ENCODE assay signal across 14 cellular contexts in genomic region chr1:223331929-223332328, GRCh38. TPM values are rescaled to one million over a fixed set of nuclear protein-coding genes. Genes with fewer than 3 reads are reported as not detected.
DNase-seq lines count a peak whose midpoint lies in the region; ATAC-seq and TF ChIP-seq lines count a peak whose summit lies in the region.
"Had no signal": no experiment of that assay in that cellular context is flagged by ENCODE, and none has a peak within 500 bp of the region (broad histone marks: within the 10 kb centered on the region; RNA-seq: fewer than 3 reads in every experiment).

No MANE protein-coding gene starts in this region.

- H3K4me1 Mint-ChIP-seq in MCF 10A (ENCODE audit: insufficient read depth, unreplicated experiment), result peaks cover 9% of the 10 kb centered on the region
- H3K4me1 Mint-ChIP-seq in immature natural killer cell, result no peaks in the 10 kb centered on the region
- H3K4me1 Mint-ChIP-seq: memory B cell had no signal

- no peaks in the 10 kb centered on the region for H3K9me3 ChIP-seq in breast epithelium
- H3K9me3 ChIP-seq in neuronal stem cell (replicated peaks in 1 of 2; ENCODE audit: control insufficient read depth in 2 of 2, insufficient read depth in 1 of 2, low read depth in 1 of 2, low read length in 2 of 2), result no peaks in the 10 kb centered on the region
- H3K9me3 ChIP-seq: neutrophil had no signal

- no peak overlapping the region for H2AK5ac ChIP-seq in neuronal stem cell (ENCODE audit: low read depth, low read length)

- no peak overlapping the region for H3K4ac ChIP-seq in neuronal stem cell (ENCODE audit: low read length)

- no peaks in the 10 kb centered on the region for H3K79me1 ChIP-seq in neuronal stem cell (ENCODE audit: low read depth, low read length)

- intact Hi-C loops in MCF 10A (cut with micrococcal nuclease) (no loop called here), breast epithelium (cut with DNase I; ENCODE audit: low total_unique reads) (no loop called here), cardiac septum (cut with DNase I) (no loop called here)

- no peak overlapping the region for H2BK5ac ChIP-seq in neuronal stem cell (ENCODE audit: low read length)

- H3K18ac ChIP-seq in neuronal stem cell (ENCODE audit: low read length), result no peak overlapping the region

- WGBS in neuronal stem cell (ENCODE audit: extremely low coverage in 2 of 2, insufficient read length in 2 of 2, insufficient replicate concordance in 1 of 2), 2 donors, result no CpG with 5 or more reads among the region's 1 CpG

- H3K27me3 Mint-ChIP-seq in MCF 10A (ENCODE audit: insufficient read depth, unreplicated experiment) (peaks cover 31% of the 10 kb centered on the region), immature natural killer cell (ENCODE audit: low read depth in 3 of 3) (peaks cover 0 to 21% (median 8%) of the 10 kb centered on the region in 3 donors)
- H3K27me3 Mint-ChIP-seq: stimulated activated naive CD8-positive, alpha-beta T cell treated with anti-CD3 and anti-CD28 coated beads, Interleukin-15, amount 100 ng/mL, for 72 hours; T-helper 17 cell had no signal

- H3K4me2 ChIP-seq in neuronal stem cell (ENCODE audit: insufficient read depth, low read length, poor library complexity, severe bottlenecking), result no peak overlapping the region

- TF ChIP-seq POLR2A in breast epithelium (IDR thresholded peaks at IDR 0.05), result no peak

- H3K9me3 Mint-ChIP-seq in MCF 10A (ENCODE audit: unreplicated experiment), result no peaks in the 10 kb centered on the region
- peaks cover 0 to 2% (median 0%) of the 10 kb centered on the region in 6 donors for H3K9me3 Mint-ChIP-seq in immature natural killer cell
- H3K9me3 Mint-ChIP-seq: stimulated activated naive CD8-positive, alpha-beta T cell treated with anti-CD3 and anti-CD28 coated beads, Interleukin-15, amount 100 ng/mL, for 72 hours had no signal

- H3K27me3 ChIP-seq in breast epithelium (no peaks in the 10 kb centered on the region), foreskin keratinocyte (peaks cover 30% of the 10 kb centered on the region), neuronal stem cell (ENCODE audit: control insufficient read depth in 3 of 3, insufficient read depth in 3 of 3, low read depth in 1 of 3, low read length in 3 of 3) (peaks cover 0 to 2% (median 0%) of the 10 kb centered on the region in 3 experiments)
- H3K27me3 ChIP-seq: neutrophil had no signal

- no peaks in the 10 kb centered on the region for H3K36me3 ChIP-seq in breast epithelium
- H3K36me3 ChIP-seq in neuronal stem cell (replicated peaks in 1 of 2; ENCODE audit: control insufficient read depth in 2 of 2, insufficient read depth in 2 of 2, low read length in 2 of 2), result no peaks in the 10 kb centered on the region
- H3K36me3 ChIP-seq: neutrophil had no signal

- H2BK120ac ChIP-seq in neuronal stem cell (ENCODE audit: low read depth, low read length), result no peak overlapping the region

- H3K4me3 ChIP-seq in breast epithelium (no peak overlapping the region), neuronal stem cell (ENCODE audit: low read length in 2 of 2) (no peak overlapping the region)
- H3K4me3 ChIP-seq: skin epidermis had no signal

- H3K27ac ChIP-seq in breast epithelium (peak overlapping the region in 1 of 2 donors; percentile 64), RWPE1 (no peak overlapping the region), foreskin keratinocyte (no peak overlapping the region), neuronal stem cell (replicated peaks; ENCODE audit: low read length) (no peak overlapping the region)
- H3K27ac ChIP-seq: neutrophil, skin epidermis had no signal

- TF ChIP-seq CTCF in MCF 10A (IDR thresholded peaks at IDR 0.05; ENCODE audit: unreplicated experiment) (no peak), breast epithelium (IDR thresholded peaks at IDR 0.05) (no peak), RWPE1 (conservative IDR thresholded peaks at IDR 0.05; ENCODE audit: low read depth) (no peak), foreskin keratinocyte (conservative IDR thresholded peaks at IDR 0.05) (no peak)

- H3K27ac Mint-ChIP-seq in MCF 10A (ENCODE audit: low read depth, unreplicated experiment) (no peak overlapping the region), immature natural killer cell (no peak overlapping the region)
- H3K27ac Mint-ChIP-seq: memory B cell; stimulated activated naive CD8-positive, alpha-beta T cell treated with anti-CD3 and anti-CD28 coated beads, Interleukin-15, amount 100 ng/mL, for 72 hours; T-helper 17 cell had no signal

- H3K36me3 Mint-ChIP-seq in MCF 10A (ENCODE audit: insufficient read depth, unreplicated experiment) (no peaks in the 10 kb centered on the region), immature natural killer cell (no peaks in the 10 kb centered on the region)
- H3K36me3 Mint-ChIP-seq: memory B cell had no signal

- no peak overlapping the region for H3K14ac ChIP-seq in neuronal stem cell (ENCODE audit: low read length)

- H3K4me1 ChIP-seq in breast epithelium, result peaks cover 0 to 6% of the 10 kb centered on the region in 2 donors
- peaks cover 17% of the 10 kb centered on the region for H3K4me1 ChIP-seq in foreskin keratinocyte
- H3K4me1 ChIP-seq in neuronal stem cell (ENCODE audit: control insufficient read depth in 2 of 2, insufficient read depth in 1 of 2, low read depth in 1 of 2, low read length in 2 of 2), result peaks cover 0 to 6% of the 10 kb centered on the region in 2 donors

- BruUV-seq in MCF 10A (replicated peaks; lab: Mats Ljungman, UMichigan), result no TSS peak

- no peak overlapping the region for H2BK12ac ChIP-seq in neuronal stem cell (ENCODE audit: low read length)

- no peak overlapping the region for H2AFZ ChIP-seq in neuronal stem cell (ENCODE audit: low read length)

- H3K4me3 Mint-ChIP-seq in MCF 10A (ENCODE audit: unreplicated experiment), result no peak overlapping the region
- H3K4me3 Mint-ChIP-seq in immature natural killer cell, result no peak overlapping the region
- H3K4me3 Mint-ChIP-seq: memory B cell; stimulated activated naive CD8-positive, alpha-beta T cell treated with anti-CD3 and anti-CD28 coated beads, Interleukin-15, amount 100 ng/mL, for 72 hours; T-helper 17 cell had no signal

- no peak overlapping the region for H3K9ac ChIP-seq in neuronal stem cell (ENCODE audit: low read depth, low read length, poor library complexity)

- H4K91ac ChIP-seq in neuronal stem cell (ENCODE audit: low read depth, low read length, poor library complexity), result no peak overlapping the region

- peak; percentile 72 for ATAC-seq in foreskin keratinocyte
- ATAC-seq: stimulated activated naive CD8-positive, alpha-beta T cell treated with anti-CD3 and anti-CD28 coated beads, Interleukin-15, amount 100 ng/mL, for 72 hours had no signal

- POLR2A ChIA-PET in MCF 10A (lab: Yijun Ruan, JAX) (no interaction called here), RWPE1 (lab: Yijun Ruan, JAX; ENCODE audit: low non-redundant PET) (no interaction called here)

- DNase-seq in MCF 10A (ENCODE audit: unreplicated experiment), result peak; percentile 62
- no peak for DNase-seq in breast epithelium (ENCODE audit: low spot score in 2 of 2)
- peak; percentile 50 for DNase-seq in RWPE1 (ENCODE audit: low spot score)
- DNase-seq in foreskin keratinocyte, result peak; percentile 28 to 72
- no peak for DNase-seq in foreskin melanocyte
- no peak for DNase-seq in cardiac septum (ENCODE audit: low spot score)
- DNase-seq in immature natural killer cell, result no peak
- no peak for DNase-seq in neuronal stem cell (ENCODE audit: low spot score)
- DNase-seq: stimulated activated naive CD8-positive, alpha-beta T cell treated with anti-CD3 and anti-CD28 coated beads, Interleukin-15, amount 100 ng/mL, for 72 hours; T-helper 17 cell had no signal

- H2BK15ac ChIP-seq in neuronal stem cell (ENCODE audit: low read length), result no peak overlapping the region

- H4K8ac ChIP-seq in neuronal stem cell (ENCODE audit: low read depth, low read length), result no peak overlapping the region

- no peak overlapping the region for H3K23ac ChIP-seq in neuronal stem cell (ENCODE audit: low read depth, low read length, poor library complexity)

- CTCF ChIA-PET in MCF 10A (lab: Yijun Ruan, JAX) (interaction anchor here (0.6 to 1.5 kb wide), 3 partner anchors 9 to 208 kb away, joined by 3 to 4 read pairs (median 4); no protein-coding TSS in a partner anchor), RWPE1 (lab: Yijun Ruan, JAX) (interaction anchor here (0.7 kb wide), 1 partner anchor 198 kb away, joined by 3 read pairs; no protein-coding TSS in a partner anchor)

RNA-seq across cellular contexts. Expression of gene SUSD4, which starts 32.0 kb away (rescaled TPM):
- total RNA-seq in MCF 10A (2022), result 0.42 and 2.3 TPM in 2 replicates
- 10 to 100 TPM in 2 of 3 donors, under 1 TPM in 1; 0.64 to 16.7 (median 14.9) TPM for total RNA-seq in breast epithelium
- total RNA-seq in foreskin keratinocyte, result 2.4 and 3.0 TPM in 2 replicates
- polyA plus RNA-seq in foreskin keratinocyte, result 1.2 and 1.5 TPM in 2 replicates
- 6.4 TPM for total RNA-seq in cardiac septum
- polyA plus RNA-seq in immature natural killer cell, result not detected
- 4.7 TPM for polyA plus RNA-seq in neuronal stem cell (2013, experiment 1 of 2)
- polyA plus RNA-seq in neuronal stem cell (2013, experiment 2 of 2), result 4.3 TPM
- total RNA-seq: A673 had no signal

Comparison
In these comparisons a context has a peak if more than half of its experiments do, and no peak if none do; other contexts are left out.
1. DNase-seq: peak in MCF 10A (single experiment), RWPE1 (single experiment) and foreskin keratinocyte (2 of 2); none in breast epithelium (0 of 2), foreskin melanocyte (single experiment), cardiac septum (single experiment), immature natural killer cell (0 of 3) and neuronal stem cell (single experiment).